ENCODE assay signal across 8 cellular contexts in genomic region chr4:113756005-113756410, GRCh38. TPM values are rescaled to one million over a fixed set of nuclear protein-coding genes. Genes with fewer than 3 reads are reported as not detected.
A peak's percentile ranks its signal among the peaks of the same experiment; 100 is the strongest.
DNase-seq lines count a peak whose midpoint lies in the region; ATAC-seq lines count a peak whose summit lies in the region.

No MANE protein-coding gene starts in this region.

- H3K36me3 Mint-ChIP-seq in activated naive CD8-positive, alpha-beta T cell = peaks cover 22% of the 10 kb centered on the region
- H3K36me3 Mint-ChIP-seq in stimulated activated effector memory CD8-positive, alpha-beta T cell treated with anti-CD3 and anti-CD28 coated beads, Interleukin-12 subunit alpha, Interleukin-12 subunit beta, amount 100 ng/mL, for 72 hours = peaks cover 86% of the 10 kb centered on the region

- H3K27ac Mint-ChIP-seq in activated naive CD8-positive, alpha-beta T cell = peak overlapping the region; percentile 95
- H3K27ac Mint-ChIP-seq in stimulated activated effector memory CD8-positive, alpha-beta T cell treated with anti-CD3 and anti-CD28 coated beads, Interleukin-12 subunit alpha, Interleukin-12 subunit beta, amount 100 ng/mL, for 72 hours = peak overlapping the region; percentile 82

- peaks cover 62% of the 10 kb centered on the region for H3K4me1 Mint-ChIP-seq in activated naive CD8-positive, alpha-beta T cell (ENCODE audit: low read depth)
- H3K4me1 Mint-ChIP-seq in stimulated activated effector memory CD8-positive, alpha-beta T cell treated with anti-CD3 and anti-CD28 coated beads, Interleukin-12 subunit alpha, Interleukin-12 subunit beta, amount 100 ng/mL, for 72 hours = peaks cover 41% of the 10 kb centered on the region

- no peaks in the 10 kb centered on the region for H3K27me3 Mint-ChIP-seq in activated naive CD8-positive, alpha-beta T cell

- ATAC-seq in GM19395 (IDR thresholded peaks at IDR 0.05; ENCODE audit: unreplicated experiment) (peak; percentile 86), HG03342 (IDR thresholded peaks at IDR 0.05; ENCODE audit: unreplicated experiment) (peak; percentile 91)
- peak; percentile 95 for ATAC-seq in stimulated activated effector memory CD8-positive, alpha-beta T cell treated with anti-CD3 and anti-CD28 coated beads, Interleukin-12 subunit alpha, Interleukin-12 subunit beta, amount 100 ng/mL, for 72 hours

- peak overlapping the region; percentile 97 for H3K4me3 Mint-ChIP-seq in activated naive CD8-positive, alpha-beta T cell
- peak overlapping the region; percentile 91 for H3K4me3 Mint-ChIP-seq in stimulated activated effector memory CD8-positive, alpha-beta T cell treated with anti-CD3 and anti-CD28 coated beads, Interleukin-12 subunit alpha, Interleukin-12 subunit beta, amount 100 ng/mL, for 72 hours

- H3K9me3 Mint-ChIP-seq in activated naive CD8-positive, alpha-beta T cell (ENCODE audit: low read depth) = no peaks in the 10 kb centered on the region
- H3K9me3 Mint-ChIP-seq in stimulated activated effector memory CD8-positive, alpha-beta T cell treated with anti-CD3 and anti-CD28 coated beads, Interleukin-12 subunit alpha, Interleukin-12 subunit beta, amount 100 ng/mL, for 72 hours = no peaks in the 10 kb centered on the region

- DNase-seq in Daoy (ENCODE audit: low read depth) (peak; percentile 11), DMS79 (lab: John Stamatoyannopoulos, UW) (no peak), HuH-7.5 (ENCODE audit: low spot score) (no peak)
- DNase-seq in stimulated activated effector memory CD8-positive, alpha-beta T cell treated with anti-CD3 and anti-CD28 coated beads, Interleukin-12 subunit alpha, Interleukin-12 subunit beta, amount 100 ng/mL, for 72 hours (ENCODE audit: low spot score in 2 of 2) = no peak
- DNase-seq in effector CD8-positive, alpha-beta T cell (lab: John Stamatoyannopoulos, UW) = no peak

RNA-seq across cellular contexts. Expression of gene CAMK2D, which starts 5.5 kb away (rescaled TPM):
- 7.9 and 9.3 TPM in 2 replicates for total RNA-seq in Daoy (2014; rRNA removed; shearing (Covaris generic))
